33 cellular contexts compared by ENCODE assay signal in the genomic region with DNA sequence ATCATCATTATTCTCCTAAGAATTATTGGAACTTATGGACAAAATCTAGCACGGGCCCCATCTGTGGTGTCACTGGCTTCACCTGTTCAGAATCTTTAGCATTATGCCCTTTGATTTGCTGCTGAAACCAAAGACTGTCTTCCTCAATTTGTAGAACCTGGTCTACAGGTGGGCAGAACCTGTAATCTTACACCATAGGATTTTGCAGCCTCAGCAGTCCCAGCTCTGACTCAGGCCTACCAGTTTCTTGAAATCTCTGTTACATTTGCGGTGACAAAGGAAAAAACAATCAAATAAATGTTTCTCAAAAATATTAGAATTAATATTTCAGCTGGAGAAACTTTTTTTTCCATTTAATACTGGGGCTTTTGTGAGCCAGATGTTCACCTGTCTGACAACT.
"Had no signal": no experiment of that assay in that cellular context is flagged by ENCODE, and none has a peak within 500 bp of the region (broad histone marks: within the 10 kb centered on the region; RNA-seq: fewer than 3 reads in every experiment).

No MANE protein-coding gene starts in this region.

- H3K9ac ChIP-seq: KMS-11 had no signal

- H3K36me3 ChIP-seq: cardiac muscle cell, WERI-Rb-1 had no signal

- H3K27ac ChIP-seq: cardiac muscle cell, KMS-11, PC-9, RWPE1, SK-N-MC, WERI-Rb-1 had no signal

- H3K27me3 ChIP-seq: cardiac muscle cell had no signal

- H3K4me1 Mint-ChIP-seq: activated CD4-positive, alpha-beta T cell treated with anti-CD3 and anti-CD28 coated beads, Interleukin-2, amount 10 ng/mL, durations not matched to agents 24 days and 14 days; activated naive CD8-positive, alpha-beta T cell treated with anti-CD3 and anti-CD28 coated beads for 36 hours; activated T-helper 17 cell treated with anti-CD3 and anti-CD28 coated beads, Interleukin-2, amount 50 U/mL, for 72 hours; central memory CD8-positive, alpha-beta T cell had no signal

- H3K4me2 ChIP-seq: KMS-11, PC-9 had no signal

- FAIRE-seq: RCC 7860 had no signal

- ATAC-seq: activated CD8-positive, alpha-beta T cell treated with anti-CD3 and anti-CD28 coated beads for 36 hours; activated T-cell treated with anti-CD3 and anti-CD28 coated beads, Interleukin-2, amount 50 U/mL, for 72 hours; activated T-helper 17 cell treated with anti-CD3 and anti-CD28 coated beads, Interleukin-2, amount 50 U/mL, for 72 hours; Right ventricle myocardium inferior had no signal

- H2AFZ ChIP-seq: PC-9 had no signal

- H3K27ac Mint-ChIP-seq: activated CD4-positive, alpha-beta T cell treated with anti-CD3 and anti-CD28 coated beads, Interleukin-2, amount 10 ng/mL, durations not matched to agents 24 days and 14 days; activated CD8-positive, alpha-beta T cell treated with anti-CD3 and anti-CD28 coated beads for 36 hours; activated naive CD8-positive, alpha-beta T cell treated with anti-CD3 and anti-CD28 coated beads for 36 hours; activated T-cell treated with anti-CD3 and anti-CD28 coated beads, Interleukin-2, amount 50 U/mL, for 72 hours; activated T-helper 17 cell treated with anti-CD3 and anti-CD28 coated beads, Interleukin-2, amount 50 U/mL, for 72 hours had no signal

- H3K4me3 Mint-ChIP-seq: activated CD4-positive, alpha-beta T cell treated with anti-CD3 and anti-CD28 coated beads, Interleukin-2, amount 10 ng/mL, durations not matched to agents 24 days and 14 days; activated CD8-positive, alpha-beta T cell treated with anti-CD3 and anti-CD28 coated beads for 36 hours; activated naive CD8-positive, alpha-beta T cell treated with anti-CD3 and anti-CD28 coated beads for 36 hours; activated T-cell treated with anti-CD3 and anti-CD28 coated beads, Interleukin-2, amount 50 U/mL, for 72 hours; activated T-helper 17 cell treated with anti-CD3 and anti-CD28 coated beads, Interleukin-2, amount 50 U/mL, for 72 hours; central memory CD8-positive, alpha-beta T cell had no signal

- H3K4me3 ChIP-seq: cardiac muscle cell, PC-9, SK-N-MC had no signal

- DNase-seq: activated CD4-positive, alpha-beta T cell treated with anti-CD3 and anti-CD28 coated beads, Interleukin-2, amount 10 ng/mL, durations not matched to agents 24 days and 14 days; activated CD4-positive, alpha-beta T cell treated with anti-CD3 and anti-CD28 coated beads, Interleukin-2, amount 50 U/mL, for 4 hours; activated CD4-positive, CD25-positive, alpha-beta regulatory T cell; activated CD8-positive, alpha-beta T cell treated with anti-CD3 and anti-CD28 coated beads for 36 hours; activated effector memory CD4-positive, alpha-beta T cell treated with anti-CD3 and anti-CD28 coated beads, Interleukin-2, amount 50 U/mL, for 16 hours; activated naive CD4-positive, alpha-beta T cell; activated naive CD4-positive, alpha-beta T cell treated with anti-CD3 and anti-CD28 coated beads, Interleukin-2, amount 50 U/mL, for 16 hours; activated naive CD8-positive, alpha-beta T cell treated with anti-CD3 and anti-CD28 coated beads for 36 hours; activated T-cell treated with anti-CD3 and anti-CD28 coated beads, Interleukin-2, amount 50 U/mL, for 1 hour; activated T-cell treated with anti-CD3 and anti-CD28 coated beads, Interleukin-2, amount 50 U/mL, for 72 hours; amniotic stem cell; aorta; NCI-H1092 treated with DMSO at 0.1 percent for 48 hours; NCI-H1417 treated with DMSO at 0.1 percent for 48 hours; NCI-H1694; NCI-H1930; NCI-H2081 treated with DMSO at 0.1 percent for 48 hours; NCI-H2171; NCI-H510A; NCI-H526; NCI-H748 treated with DMSO at 0.1 percent for 48 hours; PC-9; SIG-M5; T1000; WERI-Rb-1 had no signal

- H3K36me3 Mint-ChIP-seq: activated naive CD8-positive, alpha-beta T cell treated with anti-CD3 and anti-CD28 coated beads for 36 hours had no signal
